In the genomic region with DNA sequence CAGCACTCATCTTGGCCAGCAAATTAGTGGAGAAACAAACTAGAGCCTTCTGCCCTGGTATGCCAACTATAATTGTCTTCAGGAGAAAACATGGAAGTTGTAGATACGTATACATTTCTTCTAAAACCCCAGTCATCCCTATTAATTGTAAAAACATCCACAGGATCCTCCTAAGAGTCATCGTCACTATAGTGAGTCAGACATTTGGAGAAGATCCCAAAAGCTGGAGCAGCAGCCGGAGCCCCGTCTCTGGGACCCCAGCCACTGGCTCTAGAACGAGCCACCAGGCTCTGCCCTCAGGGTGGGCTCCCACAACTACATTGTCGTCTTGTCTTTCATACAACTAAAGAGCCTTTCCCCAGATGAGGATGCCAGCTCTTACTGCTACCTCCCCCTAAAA, we compare ENCODE assay signal across 1 cellular context.
TF ChIP-seq lines count a peak whose summit lies in the region.

No MANE protein-coding gene starts in this region.

TF ChIP-seq in K562, 482 proteins besides CTCF, POLR2A, EP300 and RAD21 (continued from another document):
- TF ChIP-seq, protein P1, sequence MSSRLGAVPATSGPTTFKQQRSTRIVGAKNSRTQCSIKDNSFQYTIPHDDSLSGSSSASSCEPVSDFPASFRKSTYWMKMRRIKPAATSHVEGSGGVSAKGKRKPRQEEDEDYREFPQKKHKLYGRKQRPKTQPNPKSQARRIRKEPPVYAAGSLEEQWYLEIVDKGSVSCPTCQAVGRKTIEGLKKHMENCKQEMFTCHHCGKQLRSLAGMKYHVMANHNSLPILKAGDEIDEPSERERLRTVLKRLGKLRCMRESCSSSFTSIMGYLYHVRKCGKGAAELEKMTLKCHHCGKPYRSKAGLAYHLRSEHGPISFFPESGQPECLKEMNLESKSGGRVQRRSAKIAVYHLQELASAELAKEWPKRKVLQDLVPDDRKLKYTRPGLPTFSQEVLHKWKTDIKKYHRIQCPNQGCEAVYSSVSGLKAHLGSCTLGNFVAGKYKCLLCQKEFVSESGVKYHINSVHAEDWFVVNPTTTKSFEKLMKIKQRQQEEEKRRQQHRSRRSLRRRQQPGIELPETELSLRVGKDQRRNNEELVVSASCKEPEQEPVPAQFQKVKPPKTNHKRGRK (tag; IDR thresholded peaks at IDR 0.05): no peak
- TF ChIP-seq EZH2 (IDR thresholded peaks at IDR 0.05; ENCODE audit: borderline replicate concordance, low read depth, low read length) (no peak), NR1H2 (CRISPR knock-in tag; IDR thresholded peaks at IDR 0.05) (no peak), HDAC6 (IDR thresholded peaks at IDR 0.05; ENCODE audit: low read depth, low read length) (no peak), FOXM1 (IDR thresholded peaks at IDR 0.05; ENCODE audit: low read depth) (no peak), FOXM1 (CRISPR knock-in tag; IDR thresholded peaks at IDR 0.05; ENCODE audit: low read depth) (no peak), PHF21A (IDR thresholded peaks at IDR 0.05; ENCODE audit: borderline replicate concordance, low read depth) (no peak), GATAD2B (IDR thresholded peaks at IDR 0.05; ENCODE audit: borderline replicate concordance) (no peak), DLX4 (CRISPR knock-in tag; IDR thresholded peaks at IDR 0.05) (no peak), CBX1 (IDR thresholded peaks at IDR 0.05; ENCODE audit: low read depth) (no peak), HIVEP1 (CRISPR knock-in tag; IDR thresholded peaks at IDR 0.05) (no peak)
- TF ChIP-seq, protein P2, sequence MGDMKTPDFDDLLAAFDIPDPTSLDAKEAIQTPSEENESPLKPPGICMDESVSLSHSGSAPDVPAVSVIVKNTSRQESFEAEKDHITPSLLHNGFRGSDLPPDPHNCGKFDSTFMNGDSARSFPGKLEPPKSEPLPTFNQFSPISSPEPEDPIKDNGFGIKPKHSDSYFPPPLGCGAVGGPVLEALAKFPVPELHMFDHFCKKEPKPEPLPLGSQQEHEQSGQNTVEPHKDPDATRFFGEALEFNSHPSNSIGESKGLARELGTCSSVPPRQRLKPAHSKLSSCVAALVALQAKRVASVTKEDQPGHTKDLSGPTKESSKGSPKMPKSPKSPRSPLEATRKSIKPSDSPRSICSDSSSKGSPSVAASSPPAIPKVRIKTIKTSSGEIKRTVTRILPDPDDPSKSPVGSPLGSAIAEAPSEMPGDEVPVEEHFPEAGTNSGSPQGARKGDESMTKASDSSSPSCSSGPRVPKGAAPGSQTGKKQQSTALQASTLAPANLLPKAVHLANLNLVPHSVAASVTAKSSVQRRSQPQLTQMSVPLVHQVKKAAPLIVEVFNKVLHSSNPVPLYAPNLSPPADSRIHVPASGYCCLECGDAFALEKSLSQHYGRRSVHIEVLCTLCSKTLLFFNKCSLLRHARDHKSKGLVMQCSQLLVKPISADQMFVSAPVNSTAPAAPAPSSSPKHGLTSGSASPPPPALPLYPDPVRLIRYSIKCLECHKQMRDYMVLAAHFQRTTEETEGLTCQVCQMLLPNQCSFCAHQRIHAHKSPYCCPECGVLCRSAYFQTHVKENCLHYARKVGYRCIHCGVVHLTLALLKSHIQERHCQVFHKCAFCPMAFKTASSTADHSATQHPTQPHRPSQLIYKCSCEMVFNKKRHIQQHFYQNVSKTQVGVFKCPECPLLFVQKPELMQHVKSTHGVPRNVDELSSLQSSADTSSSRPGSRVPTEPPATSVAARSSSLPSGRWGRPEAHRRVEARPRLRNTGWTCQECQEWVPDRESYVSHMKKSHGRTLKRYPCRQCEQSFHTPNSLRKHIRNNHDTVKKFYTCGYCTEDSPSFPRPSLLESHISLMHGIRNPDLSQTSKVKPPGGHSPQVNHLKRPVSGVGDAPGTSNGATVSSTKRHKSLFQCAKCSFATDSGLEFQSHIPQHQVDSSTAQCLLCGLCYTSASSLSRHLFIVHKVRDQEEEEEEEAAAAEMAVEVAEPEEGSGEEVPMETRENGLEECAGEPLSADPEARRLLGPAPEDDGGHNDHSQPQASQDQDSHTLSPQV (IDR thresholded peaks at IDR 0.05): no peak
- TF ChIP-seq, protein P3, sequence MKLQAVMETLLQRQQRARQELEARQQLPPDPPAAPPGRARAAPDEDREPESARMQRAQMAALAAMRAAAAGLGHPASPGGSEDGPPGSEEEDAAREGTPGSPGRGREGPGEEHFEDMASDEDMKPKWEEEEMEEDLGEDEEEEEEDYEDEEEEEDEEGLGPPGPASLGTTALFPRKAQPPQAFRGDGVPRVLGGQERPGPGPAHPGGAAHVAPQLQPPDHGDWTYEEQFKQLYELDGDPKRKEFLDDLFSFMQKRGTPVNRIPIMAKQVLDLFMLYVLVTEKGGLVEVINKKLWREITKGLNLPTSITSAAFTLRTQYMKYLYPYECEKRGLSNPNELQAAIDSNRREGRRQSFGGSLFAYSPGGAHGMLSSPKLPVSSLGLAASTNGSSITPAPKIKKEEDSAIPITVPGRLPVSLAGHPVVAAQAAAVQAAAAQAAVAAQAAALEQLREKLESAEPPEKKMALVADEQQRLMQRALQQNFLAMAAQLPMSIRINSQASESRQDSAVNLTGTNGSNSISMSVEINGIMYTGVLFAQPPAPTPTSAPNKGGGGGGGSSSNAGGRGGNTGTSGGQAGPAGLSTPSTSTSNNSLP (IDR thresholded peaks at IDR 0.05; ENCODE audit: borderline replicate concordance, low read depth, low read length): no peak
